Comparison of ENCODE assay signal across 26 cellular contexts in genomic region chr18:5315838-5316237, GRCh38.
"Had no signal": no experiment of that assay in that cellular context is flagged by ENCODE, and none has a peak within 500 bp of the region (broad histone marks: within the 10 kb centered on the region; RNA-seq: fewer than 3 reads in every experiment).

No MANE protein-coding gene starts in this region.

- ATAC-seq: activated CD8-positive, alpha-beta T cell treated with anti-CD3 and anti-CD28 coated beads for 36 hours; activated naive CD8-positive, alpha-beta T cell treated with anti-CD3 and anti-CD28 coated beads, Interleukin-2, amount 50 U/mL, for 24 hours; activated T-cell treated with anti-CD3 and anti-CD28 coated beads, Interleukin-2, amount 50 U/mL, for 4 hours had no signal

- H3K27ac ChIP-seq: ascending aorta, VCaP had no signal

- H3K4me1 ChIP-seq: ascending aorta had no signal

- H3K9me3 ChIP-seq: ascending aorta had no signal

- H3K36me3 ChIP-seq: ascending aorta had no signal

- H3K27me3 ChIP-seq: ascending aorta had no signal

- H3K4me3 ChIP-seq: ascending aorta had no signal

- DNase-seq: activated B cell treated with CpG ODN at 0.5 μM for 24 hours; activated CD4-positive, alpha-beta memory T cell treated with anti-CD3 and anti-CD28 coated beads for 36 hours; activated CD4-positive, alpha-beta T cell treated with anti-CD3 and anti-CD28 coated beads for 4 hours; activated CD4-positive, alpha-beta T cell treated with anti-CD3 and anti-CD28 coated beads, Interleukin-2, amount 10 ng/mL, durations not matched to agents 24 days and 14 days; activated CD4-positive, alpha-beta T cell treated with anti-CD3 and anti-CD28 coated beads, Interleukin-2, amount 50 U/mL, for 1 hour; activated CD4-positive, alpha-beta T cell treated with anti-CD3 and anti-CD28 coated beads, Interleukin-2, amount 50 U/mL, for 4 hours; activated CD4-positive, CD25-positive, alpha-beta regulatory T cell treated with anti-CD3 and anti-CD28 coated beads, Interleukin-2, amount 50 U/mL, for 72 hours; activated CD8-positive, alpha-beta memory T cell treated with anti-CD3 and anti-CD28 coated beads, Interleukin-2, amount 50 U/mL, for 4 hours; activated CD8-positive, alpha-beta T cell treated with anti-CD3 and anti-CD28 coated beads for 36 hours; activated effector memory CD4-positive, alpha-beta T cell treated with Interleukin-2 at 50 U/mL for 16 hours; activated gamma-delta T cell; activated naive CD4-positive, alpha-beta T cell treated with anti-CD3 and anti-CD28 coated beads, Interleukin-2, amount 10 ng/mL, durations not matched to agents 7 days and 5 days; activated naive CD4-positive, alpha-beta T cell treated with Interleukin-2 at 50 U/mL for 16 hours; activated naive CD8-positive, alpha-beta T cell treated with anti-CD3 and anti-CD28 coated beads, Interleukin-2, amount 10 ng/mL, durations not matched to agents 7 days and 5 days; activated naive CD8-positive, alpha-beta T cell treated with anti-CD3 and anti-CD28 coated beads, Interleukin-2, amount 50 U/mL, for 24 hours; activated T-cell treated with anti-CD3 and anti-CD28 coated beads for 4 hours; activated T-cell treated with anti-CD3 and anti-CD28 coated beads, Interleukin-2, amount 50 U/mL, for 1 hour; activated T-cell treated with anti-CD3 and anti-CD28 coated beads, Interleukin-2, amount 50 U/mL, for 4 hours; amygdala; anterior cingulate cortex; central memory CD4-positive, alpha-beta T cell; T-helper 1 cell; T-helper 2 cell; T-helper 9 cell had no signal
